ENCODE assay signal across 8 cellular contexts in the genomic region with DNA sequence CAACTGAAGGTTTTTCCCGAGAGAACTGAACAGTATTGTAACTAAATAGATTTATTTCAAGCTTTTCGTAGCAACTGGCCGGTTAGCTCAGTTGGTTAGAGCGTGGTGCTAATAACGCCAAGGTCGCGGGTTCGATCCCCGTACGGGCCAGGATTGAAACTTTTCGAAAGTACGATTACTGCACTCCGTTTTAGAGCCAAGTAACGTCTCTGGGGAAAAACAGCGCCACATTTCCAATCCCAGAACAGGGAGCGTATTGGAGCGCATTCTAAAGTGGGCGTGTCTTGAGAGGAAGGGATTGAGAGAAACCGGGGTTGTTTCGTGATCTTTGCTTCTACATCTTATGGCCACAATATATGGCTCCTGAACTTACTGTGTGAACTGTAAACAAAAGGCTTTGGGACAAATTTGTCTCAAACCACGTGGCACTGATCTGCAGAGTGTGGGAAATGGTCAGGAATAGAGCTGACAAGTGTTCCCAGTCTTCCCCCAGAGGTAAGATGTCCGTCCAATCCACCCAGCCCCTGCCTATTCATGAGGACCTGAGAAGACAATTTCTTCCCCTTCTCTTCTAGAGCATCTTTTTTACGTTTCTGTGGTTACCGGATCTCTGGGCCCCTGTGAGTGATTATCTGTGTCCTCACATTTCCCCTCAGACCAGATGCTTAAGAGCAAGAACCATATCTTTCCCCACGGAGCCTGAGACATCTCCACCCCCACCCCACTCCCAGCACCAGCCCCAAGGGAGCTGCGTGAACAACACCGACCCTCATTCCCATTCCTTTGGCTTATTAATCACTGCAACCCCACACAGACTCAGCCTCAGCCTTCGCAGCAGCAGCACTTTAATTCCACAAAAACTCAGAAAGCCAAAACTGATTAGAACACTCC. TPM values are rescaled to one million over a fixed set of nuclear protein-coding genes. Genes with fewer than 3 reads are reported as not detected.
DNase-seq lines count a peak whose midpoint lies in the region; ATAC-seq and TF ChIP-seq lines count a peak whose summit lies in the region.

No MANE protein-coding gene starts in this region.

- H3K9me3 Mint-ChIP-seq in CD14-positive monocyte, result peaks cover 0 to 3% (median 0%) of the 10 kb centered on the region in 7 donors
- no peaks in the 10 kb centered on the region for H3K9me3 Mint-ChIP-seq in nephron progenitor cell

- peaks cover 2 to 8% (median 4%) of the 10 kb centered on the region in 3 donors for H3K27me3 Mint-ChIP-seq in CD14-positive monocyte (ENCODE audit: low read depth in 3 of 3)
- H3K27me3 Mint-ChIP-seq in nephron progenitor cell (ENCODE audit: low read depth, poor library complexity), result peaks cover 13% of the 10 kb centered on the region

- peak; percentile 78 for DNase-seq in CD14-positive monocyte (ENCODE audit: low spot score)
- DNase-seq in MG63, result peak; percentile 95
- peak; percentile 85 for DNase-seq in activated T-helper 9 cell treated with anti-CD3 and anti-CD28 coated beads, Interleukin-2, amount 50 U/mL, for 16 hours (ENCODE audit: low read depth)
- peak; percentile 98 to 99 for DNase-seq in foreskin fibroblast
- peak; percentile 96 for DNase-seq in nephron progenitor cell
- DNase-seq in stimulated activated naive CD4-positive, alpha-beta T cell (lab: John Stamatoyannopoulos, UW), result peak in 5 of 6 experiments; percentile 79 to 91 (median 85)

- ATAC-seq in GM21515 (IDR thresholded peaks at IDR 0.05; ENCODE audit: unreplicated experiment), result peak; percentile 16

- intact Hi-C loops in CD14-positive monocyte (cut with micrococcal nuclease), result loop anchor here (2.0 to 10.0 kb wide), 5 partner anchors 33 to 69 kb away; partner anchors contain the start of genes ALOXE3 (in 1 of the 2), CTC1 (in 1 of the 2), HES7 (in 1 of the 2) and PER1 (in 1 of the 2)

- no peaks in the 10 kb centered on the region; the same call in 1 of the 2 replicates for H3K36me3 ChIP-seq in MG63

- H3K4me1 Mint-ChIP-seq in CD14-positive monocyte (peaks cover 13% of the 10 kb centered on the region), nephron progenitor cell (peaks cover 16% of the 10 kb centered on the region)

- no peaks in the 10 kb centered on the region for H3K27me3 ChIP-seq in MG63

- no peak for TF ChIP-seq CTCF in CD14-positive monocyte (IDR thresholded peaks at IDR 0.05)
- no peak for TF ChIP-seq CTCF in foreskin fibroblast (IDR thresholded peaks at IDR 0.05; ENCODE audit: low read depth, low read length)
- TF ChIP-seq CTCF in nephron progenitor cell (IDR thresholded peaks at IDR 0.05), result no peak

- H3K9me3 ChIP-seq in MG63, result no peaks in the 10 kb centered on the region

- TF ChIP-seq POLR2A in Raji (IDR thresholded peaks at IDR 0.05; ENCODE audit: insufficient read depth, low read depth, low read length), result peak; percentile 38; the same call in 1 of the 2 replicates

- H3K27ac Mint-ChIP-seq in CD14-positive monocyte (peak overlapping the region in 1 of 7 donors; percentile 49), nephron progenitor cell (no peak overlapping the region)

- no peak overlapping the region for H3K4me3 Mint-ChIP-seq in CD14-positive monocyte
- no peak overlapping the region for H3K4me3 Mint-ChIP-seq in nephron progenitor cell

- H3K36me3 Mint-ChIP-seq in CD14-positive monocyte, result no peaks in the 10 kb centered on the region
- H3K36me3 Mint-ChIP-seq in nephron progenitor cell (ENCODE audit: low read depth), result no peaks in the 10 kb centered on the region

- peak overlapping the region; percentile 98 for H3K4me3 ChIP-seq in MG63
- H3K4me3 ChIP-seq in foreskin fibroblast (ENCODE audit: low read depth in 1 of 2, low read length in 2 of 2), result peak overlapping the region; percentile 74 to 90

RNA-seq across cellular contexts. Expression of gene BORCS6, which starts 2.2 kb away (rescaled TPM):
- polyA plus RNA-seq in CD14-positive monocyte, result 10 to 100 TPM; 13.9 to 14.1 TPM
- 8.6 and 17.3 TPM in 2 replicates for total RNA-seq in MG63 (2014; rRNA removed; shearing (Covaris generic); ENCODE audit: low replicate concordance)

RNA-seq across cellular contexts. Expression of gene TMEM107, which starts 11.6 kb away (rescaled TPM):
- polyA plus RNA-seq in CD14-positive monocyte, result 10 to 100 TPM; 31.4 to 37.4 TPM
- total RNA-seq in MG63 (2014; rRNA removed; shearing (Covaris generic); ENCODE audit: low replicate concordance), result 17.6 and 25.6 TPM in 2 replicates

RNA-seq across cellular contexts. Expression of gene AURKB, which starts 22.6 kb away (rescaled TPM):
- polyA plus RNA-seq in CD14-positive monocyte, result under 1 TPM; 0.38 to 0.79 TPM
- 89.2 and 119 TPM in 2 replicates for total RNA-seq in MG63 (2014; rRNA removed; shearing (Covaris generic); ENCODE audit: low replicate concordance)

RNA-seq across cellular contexts. Expression of gene VAMP2, which starts 25.0 kb away (rescaled TPM):
- polyA plus RNA-seq in CD14-positive monocyte, result 10 to 100 TPM; 10.2 to 14.5 TPM
- 0.59 and 3.2 TPM in 2 replicates for total RNA-seq in MG63 (2014; rRNA removed; shearing (Covaris generic); ENCODE audit: low replicate concordance)

RNA-seq across cellular contexts. Expression of gene PER1, which starts 35.6 kb away (rescaled TPM):
- polyA plus RNA-seq in CD14-positive monocyte, result 1 to 10 TPM; 5.6 to 9.6 TPM
- 1.3 and 7.9 TPM in 2 replicates for total RNA-seq in MG63 (2014; rRNA removed; shearing (Covaris generic); ENCODE audit: low replicate concordance)

Comparison
In these comparisons a context has a peak if more than half of its experiments do, and no peak if none do; other contexts are left out.
1. Peak in every context shown above with its lines: DNase-seq, ATAC-seq and H3K4me3 ChIP-seq.